Comparison of ENCODE assay signal across 18 cellular contexts in genomic region chr11:7418061-7418460, GRCh38.
A peak's percentile ranks its signal among the peaks of the same experiment; 100 is the strongest.
DNase-seq lines count a peak whose midpoint lies in the region; ATAC-seq and TF ChIP-seq lines count a peak whose summit lies in the region.
"Had no signal": no experiment of that assay in that cellular context is flagged by ENCODE, and none has a peak within 500 bp of the region (broad histone marks: within the 10 kb centered on the region; RNA-seq: fewer than 3 reads in every experiment).

No MANE protein-coding gene starts in this region.

- no peak for TF ChIP-seq POLR2A in upper lobe of left lung (IDR thresholded peaks at IDR 0.05)

- H3K27me3 ChIP-seq in SJSA1 (replicated peaks) (no peaks in the 10 kb centered on the region), upper lobe of left lung (no peaks in the 10 kb centered on the region)
- H3K27me3 ChIP-seq: Peyer's patch had no signal

- DNase-seq in Kasumi-1 (lab: John Stamatoyannopoulos, UW) = peak; percentile 20 to 26
- peak; percentile 36 to 54 for DNase-seq in SJSA1 (ENCODE audit: low read depth in 1 of 2, low spot score in 2 of 2)
- DNase-seq in epithelial cell of prostate (ENCODE audit: low read depth, low spot score) = peak; percentile 20
- no peak for DNase-seq in HuH-7 (ENCODE audit: low spot score)
- no peak for DNase-seq in upper lobe of left lung
- DNase-seq in SHP77 (lab: John Stamatoyannopoulos, UW) = no peak
- DNase-seq: Caco-2; CD4-positive, CD25-positive, alpha-beta regulatory T cell; DMS153; HCEC 1CT; MM.1S; NCI-H1092 treated with DMSO at 0.1 percent for 48 hours; NCI-H1694; NCI-H2227 treated with DMSO at 0.1 percent for 48 hours; NCI-H524; Peyer's patch had no signal

- WGBS in upper lobe of left lung, 2 donors = 78 to 83% methylated on average over 3 of the region's 3 CpGs

- TF ChIP-seq EP300 in upper lobe of left lung (IDR thresholded peaks at IDR 0.05) = no peak

- TF ChIP-seq CTCF in upper lobe of left lung (IDR thresholded peaks at IDR 0.05) = no peak

- H3K9me3 ChIP-seq in SJSA1 (replicated peaks) (no peaks in the 10 kb centered on the region), upper lobe of left lung (no peaks in the 10 kb centered on the region)
- H3K9me3 ChIP-seq: Caco-2, Peyer's patch had no signal

- H3K27ac ChIP-seq in SJSA1 (peak overlapping the region; percentile 73), epithelial cell of prostate (peak overlapping the region; percentile 27), upper lobe of left lung (no peak overlapping the region)
- H3K27ac ChIP-seq: KMS-11, Peyer's patch had no signal

- no peaks in the 10 kb centered on the region for H3K36me3 ChIP-seq in SJSA1
- no peaks in the 10 kb centered on the region for H3K36me3 ChIP-seq in upper lobe of left lung
- H3K36me3 ChIP-seq: Peyer's patch had no signal

- no peak for ATAC-seq in upper lobe of left lung (ENCODE audit: low FRiP score in 2 of 2)
- no peak for ATAC-seq in HG02642 (IDR thresholded peaks at IDR 0.05; ENCODE audit: poor library complexity, unreplicated experiment)

- H3K4me1 ChIP-seq in SJSA1 (replicated peaks) (peaks cover 60% of the 10 kb centered on the region), upper lobe of left lung (no peaks in the 10 kb centered on the region)
- H3K4me1 ChIP-seq: Caco-2, Peyer's patch had no signal

- H3K4me3 ChIP-seq in SJSA1 = no peak overlapping the region
- no peak overlapping the region for H3K4me3 ChIP-seq in upper lobe of left lung
- H3K4me3 ChIP-seq: Peyer's patch had no signal

Comparison
In these comparisons a context has a peak if more than half of its experiments do, and no peak if none do; other contexts are left out.
1. DNase-seq: peak in Kasumi-1 (2 of 2), SJSA1 (2 of 2) and epithelial cell of prostate (single experiment); none in HuH-7 (single experiment), upper lobe of left lung (0 of 2) and SHP77 (0 of 2).
2. H3K27ac ChIP-seq: peak in SJSA1 (single experiment) and epithelial cell of prostate (single experiment); none in upper lobe of left lung (0 of 4).